ENCODE assay signal across 8 cellular contexts in the genomic region with DNA sequence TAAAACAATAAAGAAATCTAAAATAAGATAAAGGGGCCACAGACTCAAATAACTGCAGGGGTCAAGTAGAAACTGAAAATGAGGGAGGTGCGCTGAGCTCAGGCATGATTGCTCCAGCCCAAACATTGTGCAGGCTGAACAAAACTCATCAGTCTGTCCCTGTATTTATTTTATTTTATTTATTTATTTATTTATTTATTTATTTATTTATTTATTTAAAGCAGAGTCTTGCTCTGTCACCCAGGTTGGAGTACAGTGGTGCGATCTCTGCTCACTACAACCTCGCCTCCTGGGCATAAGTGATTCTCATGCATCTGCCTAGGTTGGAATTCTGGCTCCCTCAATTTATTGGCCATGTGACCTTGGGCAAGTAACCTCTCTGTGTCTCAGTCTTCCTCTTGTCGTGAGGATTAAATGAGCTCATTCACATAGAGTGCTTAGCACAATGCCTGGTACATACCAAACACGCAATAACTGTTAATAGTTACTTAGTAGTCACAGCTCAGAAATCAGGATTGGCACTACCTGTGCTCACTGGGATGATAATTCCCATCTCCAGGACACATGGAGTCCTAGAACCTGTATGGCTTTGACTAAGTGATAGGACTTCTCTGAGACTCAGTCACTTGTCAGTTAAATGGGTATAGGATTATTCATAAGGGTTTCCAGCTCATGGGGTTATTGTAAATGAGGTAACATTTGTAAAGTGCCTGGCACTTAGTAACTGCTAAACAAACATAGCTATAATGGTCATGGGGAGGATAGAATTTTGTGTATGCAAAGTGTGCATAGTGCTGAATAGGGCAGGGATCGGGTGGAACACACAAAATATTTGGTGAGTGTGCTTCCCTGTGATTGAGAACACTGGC. TPM values are rescaled to one million over a fixed set of nuclear protein-coding genes. Genes with fewer than 3 reads are reported as not detected.
DNase-seq lines count a peak whose midpoint lies in the region; ATAC-seq and TF ChIP-seq lines count a peak whose summit lies in the region.
"Had no signal": no experiment of that assay in that cellular context is flagged by ENCODE, and none has a peak within 500 bp of the region (broad histone marks: within the 10 kb centered on the region; RNA-seq: fewer than 3 reads in every experiment).

No MANE protein-coding gene starts in this region.

- H3K4me2 ChIP-seq in GM23248 (ENCODE audit: unreplicated experiment), result peak overlapping the region; percentile 81

- H3K27ac ChIP-seq in GM23248, result peak overlapping the region; percentile 57
- peak overlapping the region; percentile 94 to 99 (median 96) for H3K27ac ChIP-seq in esophagus muscularis mucosa (replicated peaks in 1 of 4)
- peak overlapping the region; percentile 95 to 100 (median 98) for H3K27ac ChIP-seq in gastrocnemius medialis

- H3K36me3 ChIP-seq in GM23248 (ENCODE audit: low read depth), result no peaks in the 10 kb centered on the region
- H3K36me3 ChIP-seq in esophagus muscularis mucosa, result no peaks in the 10 kb centered on the region
- H3K36me3 ChIP-seq in gastrocnemius medialis, result no peaks in the 10 kb centered on the region

- TF ChIP-seq EP300 in esophagus muscularis mucosa (IDR thresholded peaks at IDR 0.05), result no peak

- peak; percentile 73 for DNase-seq in GM23248
- peak; percentile 14 for DNase-seq in RKO (ENCODE audit: low spot score)
- DNase-seq in esophagus muscularis mucosa (ENCODE audit: extremely low spot score), result no peak
- DNase-seq in gastrocnemius medialis, result no peak
- DNase-seq: NCI-H2107 had no signal

- H3K9me2 ChIP-seq in GM23248 (ENCODE audit: insufficient read depth), result no peaks in the 10 kb centered on the region

- ATAC-seq in gastrocnemius medialis (peak; percentile 21 to 33), GM19452 (IDR thresholded peaks at IDR 0.05; ENCODE audit: unreplicated experiment) (no peak), HG03565 (IDR thresholded peaks at IDR 0.05; ENCODE audit: unreplicated experiment) (no peak), HG03039 (IDR thresholded peaks at IDR 0.05; ENCODE audit: unreplicated experiment) (no peak)

- peaks cover 25% of the 10 kb centered on the region for H3K4me1 ChIP-seq in GM23248 (ENCODE audit: insufficient read depth)
- H3K4me1 ChIP-seq in esophagus muscularis mucosa, result peaks cover 36 to 100% (median 96%) of the 10 kb centered on the region in 4 donors
- H3K4me1 ChIP-seq in gastrocnemius medialis, result peaks cover 59 to 72% of the 10 kb centered on the region in 2 donors

- H3F3A ChIP-seq in GM23248 (ENCODE audit: insufficient read depth), result peaks cover 12% of the 10 kb centered on the region; the same call in 1 of the 2 replicates

- H2AFZ ChIP-seq in GM23248, result no peak overlapping the region

- intact Hi-C loops in esophagus muscularis mucosa (cut with DNase I) (no loop called here), gastrocnemius medialis (cut with DNase I; ENCODE audit: low total_unique reads) (no loop called here)

- no peaks in the 10 kb centered on the region for H3K27me3 ChIP-seq in GM23248 (replicated peaks; ENCODE audit: insufficient read depth)
- peaks cover 0 to 49% (median 0%) of the 10 kb centered on the region in 4 donors for H3K27me3 ChIP-seq in esophagus muscularis mucosa
- no peaks in the 10 kb centered on the region for H3K27me3 ChIP-seq in gastrocnemius medialis

- peaks cover 17% of the 10 kb centered on the region for H3K79me2 ChIP-seq in GM23248 (ENCODE audit: insufficient read depth)

- peak overlapping the region; percentile 60 for H3K9ac ChIP-seq in GM23248

- TF ChIP-seq CTCF in esophagus muscularis mucosa (IDR thresholded peaks at IDR 0.05) (no peak), gastrocnemius medialis (IDR thresholded peaks at IDR 0.05 in 4 of 5, conservative IDR thresholded peaks at IDR 0.05 in 1 of 5) (no peak)

- no peaks in the 10 kb centered on the region for H3K9me3 ChIP-seq in GM23248 (ENCODE audit: low read depth)
- H3K9me3 ChIP-seq in esophagus muscularis mucosa, result no peaks in the 10 kb centered on the region
- H3K9me3 ChIP-seq in gastrocnemius medialis, result no peaks in the 10 kb centered on the region

- in situ Hi-C loops in GM23248 (cut with MboI) (no loop called here), gastrocnemius medialis (cut with MboI; ENCODE audit: low sequenced_read_pairs in 4 of 4) (no loop called here)

- H4K20me1 ChIP-seq in GM23248 (ENCODE audit: insufficient read depth), result no peaks in the 10 kb centered on the region

- 93 to 97% methylated on average over 6 of the region's 6 CpGs for WGBS in GM23248 (ENCODE audit: low coverage in 1 of 2, low lambda C conversion rate in 2 of 2, missing lambda C conversion rate in 2 of 2), 2 experiments
- 74% methylated on average over 6 of the region's 6 CpGs for WGBS in esophagus muscularis mucosa

- peak overlapping the region; percentile 64; the same call in 1 of the 2 replicates for H3K4me3 ChIP-seq in GM23248
- peak overlapping the region; percentile 66 to 85 (median 76) for H3K4me3 ChIP-seq in esophagus muscularis mucosa
- H3K4me3 ChIP-seq in gastrocnemius medialis, result peak overlapping the region in 2 of 4 donors; percentile 49 to 69

- no peak for TF ChIP-seq POLR2A in esophagus muscularis mucosa (IDR thresholded peaks at IDR 0.05; ENCODE audit: low read depth)
- TF ChIP-seq POLR2A in gastrocnemius medialis (IDR thresholded peaks at IDR 0.05), result no peak

RNA-seq across cellular contexts. Expression of gene SPEG, which starts 6.0 kb away (rescaled TPM):
- 26.5 and 32.1 TPM in 2 replicates for total RNA-seq in GM23248 (2014; rRNA removed; shearing (Covaris generic))
- 6.8 and 9.4 TPM in 2 replicates for polyA plus RNA-seq in GM23248 (2016; fragmentation: Nextera tagmentation; extraction: Ambion mirVana)
- 100 to 1,000 TPM; 115 to 251 (median 180) TPM for total RNA-seq in esophagus muscularis mucosa
- total RNA-seq in gastrocnemius medialis, result 100 to 1,000 TPM; 104 to 387 (median 222) TPM

RNA-seq across cellular contexts. Expression of gene DES, which starts 22.4 kb away (rescaled TPM):
- total RNA-seq in GM23248 (2014; rRNA removed; shearing (Covaris generic)), result 0.51 and 2.7 TPM in 2 replicates
- polyA plus RNA-seq in GM23248 (2016; fragmentation: Nextera tagmentation; extraction: Ambion mirVana), result 0.75 and 1.1 TPM in 2 replicates
- total RNA-seq in esophagus muscularis mucosa, result over 10,000 TPM; 19,781 to 23,770 (median 22,752) TPM
- over 10,000 TPM; 19,008 to 28,635 (median 23,575) TPM for total RNA-seq in gastrocnemius medialis

RNA-seq across cellular contexts. Expression of gene DNPEP, which starts 52.9 kb away (rescaled TPM):
- total RNA-seq in GM23248 (2014; rRNA removed; shearing (Covaris generic)), result 79.8 and 84.5 TPM in 2 replicates
- 54.5 and 57.5 TPM in 2 replicates for polyA plus RNA-seq in GM23248 (2016; fragmentation: Nextera tagmentation; extraction: Ambion mirVana)
- 100 to 1,000 TPM in 1 of 4 donors, 10 to 100 TPM in 3; 44.9 to 102 (median 61.6) TPM for total RNA-seq in esophagus muscularis mucosa
- 100 to 1,000 TPM in 1 of 4 donors, 10 to 100 TPM in 3; 56.0 to 147 (median 65.3) TPM for total RNA-seq in gastrocnemius medialis

RNA-seq across cellular contexts. Expression of gene GMPPA, which starts 58.1 kb away (rescaled TPM):
- total RNA-seq in GM23248 (2014; rRNA removed; shearing (Covaris generic)), result 60.6 and 72.2 TPM in 2 replicates
- polyA plus RNA-seq in GM23248 (2016; fragmentation: Nextera tagmentation; extraction: Ambion mirVana), result 64.4 and 65.6 TPM in 2 replicates
- total RNA-seq in esophagus muscularis mucosa (10 to 100 TPM; 16.2 to 32.6 (median 19.9) TPM), gastrocnemius medialis (10 to 100 TPM; 18.0 to 25.8 (median 24.4) TPM)

Comparison
In these comparisons a context has a peak if more than half of its experiments do, and no peak if none do; other contexts are left out.
1. DNase-seq: peak in GM23248 (single experiment) and RKO (single experiment); none in esophagus muscularis mucosa (single experiment) and gastrocnemius medialis (0 of 2).
2. ATAC-seq: peak in gastrocnemius medialis (2 of 2); none in GM19452 (single experiment), HG03565 (single experiment) and HG03039 (single experiment).
3. RNA of gene DES, which starts 22.4 kb away (total RNA-seq): 19,008 to 28,635 TPM in gastrocnemius medialis and 19,781 to 23,770 TPM in esophagus muscularis mucosa; 0.51 to 2.7 TPM in GM23248; every median in the first group is over 1,000 times any median in the second.
4. Peak in every context shown above with its lines, with median percentiles within 50 percentile points of each other: H3K27ac ChIP-seq.